In genomic region chr13:29513002-29513980, GRCh38 we compare ENCODE assay signal across 1 cellular context.
TF ChIP-seq lines count a peak whose summit lies in the region.

No MANE protein-coding gene starts in this region.

TF ChIP-seq in HCT116, 20 proteins besides CTCF, POLR2A, EP300 and RAD21 (continued from another document):
- TF ChIP-seq ZFX (IDR thresholded peaks at IDR 0.05) (no peak), CBX3 (IDR thresholded peaks at IDR 0.05; ENCODE audit: low read depth) (no peak), ZBTB33 (IDR thresholded peaks at IDR 0.05; ENCODE audit: extremely low read depth, insufficient replicate concordance, low read length) (no peak), FOSL1 (IDR thresholded peaks at IDR 0.05; ENCODE audit: low read depth) (no peak)
TF ChIP-seq in HCT116: peak in this region for 0.
